Comparison of ENCODE assay signal across 1 cellular context in genomic region chr10:5814110-5815107, GRCh38.
TF ChIP-seq lines count a peak whose summit lies in the region.

No MANE protein-coding gene starts in this region.

TF ChIP-seq in HepG2, 621 proteins besides CTCF, POLR2A, EP300 and RAD21 (continued from another document):
- TF ChIP-seq, protein P1, sequence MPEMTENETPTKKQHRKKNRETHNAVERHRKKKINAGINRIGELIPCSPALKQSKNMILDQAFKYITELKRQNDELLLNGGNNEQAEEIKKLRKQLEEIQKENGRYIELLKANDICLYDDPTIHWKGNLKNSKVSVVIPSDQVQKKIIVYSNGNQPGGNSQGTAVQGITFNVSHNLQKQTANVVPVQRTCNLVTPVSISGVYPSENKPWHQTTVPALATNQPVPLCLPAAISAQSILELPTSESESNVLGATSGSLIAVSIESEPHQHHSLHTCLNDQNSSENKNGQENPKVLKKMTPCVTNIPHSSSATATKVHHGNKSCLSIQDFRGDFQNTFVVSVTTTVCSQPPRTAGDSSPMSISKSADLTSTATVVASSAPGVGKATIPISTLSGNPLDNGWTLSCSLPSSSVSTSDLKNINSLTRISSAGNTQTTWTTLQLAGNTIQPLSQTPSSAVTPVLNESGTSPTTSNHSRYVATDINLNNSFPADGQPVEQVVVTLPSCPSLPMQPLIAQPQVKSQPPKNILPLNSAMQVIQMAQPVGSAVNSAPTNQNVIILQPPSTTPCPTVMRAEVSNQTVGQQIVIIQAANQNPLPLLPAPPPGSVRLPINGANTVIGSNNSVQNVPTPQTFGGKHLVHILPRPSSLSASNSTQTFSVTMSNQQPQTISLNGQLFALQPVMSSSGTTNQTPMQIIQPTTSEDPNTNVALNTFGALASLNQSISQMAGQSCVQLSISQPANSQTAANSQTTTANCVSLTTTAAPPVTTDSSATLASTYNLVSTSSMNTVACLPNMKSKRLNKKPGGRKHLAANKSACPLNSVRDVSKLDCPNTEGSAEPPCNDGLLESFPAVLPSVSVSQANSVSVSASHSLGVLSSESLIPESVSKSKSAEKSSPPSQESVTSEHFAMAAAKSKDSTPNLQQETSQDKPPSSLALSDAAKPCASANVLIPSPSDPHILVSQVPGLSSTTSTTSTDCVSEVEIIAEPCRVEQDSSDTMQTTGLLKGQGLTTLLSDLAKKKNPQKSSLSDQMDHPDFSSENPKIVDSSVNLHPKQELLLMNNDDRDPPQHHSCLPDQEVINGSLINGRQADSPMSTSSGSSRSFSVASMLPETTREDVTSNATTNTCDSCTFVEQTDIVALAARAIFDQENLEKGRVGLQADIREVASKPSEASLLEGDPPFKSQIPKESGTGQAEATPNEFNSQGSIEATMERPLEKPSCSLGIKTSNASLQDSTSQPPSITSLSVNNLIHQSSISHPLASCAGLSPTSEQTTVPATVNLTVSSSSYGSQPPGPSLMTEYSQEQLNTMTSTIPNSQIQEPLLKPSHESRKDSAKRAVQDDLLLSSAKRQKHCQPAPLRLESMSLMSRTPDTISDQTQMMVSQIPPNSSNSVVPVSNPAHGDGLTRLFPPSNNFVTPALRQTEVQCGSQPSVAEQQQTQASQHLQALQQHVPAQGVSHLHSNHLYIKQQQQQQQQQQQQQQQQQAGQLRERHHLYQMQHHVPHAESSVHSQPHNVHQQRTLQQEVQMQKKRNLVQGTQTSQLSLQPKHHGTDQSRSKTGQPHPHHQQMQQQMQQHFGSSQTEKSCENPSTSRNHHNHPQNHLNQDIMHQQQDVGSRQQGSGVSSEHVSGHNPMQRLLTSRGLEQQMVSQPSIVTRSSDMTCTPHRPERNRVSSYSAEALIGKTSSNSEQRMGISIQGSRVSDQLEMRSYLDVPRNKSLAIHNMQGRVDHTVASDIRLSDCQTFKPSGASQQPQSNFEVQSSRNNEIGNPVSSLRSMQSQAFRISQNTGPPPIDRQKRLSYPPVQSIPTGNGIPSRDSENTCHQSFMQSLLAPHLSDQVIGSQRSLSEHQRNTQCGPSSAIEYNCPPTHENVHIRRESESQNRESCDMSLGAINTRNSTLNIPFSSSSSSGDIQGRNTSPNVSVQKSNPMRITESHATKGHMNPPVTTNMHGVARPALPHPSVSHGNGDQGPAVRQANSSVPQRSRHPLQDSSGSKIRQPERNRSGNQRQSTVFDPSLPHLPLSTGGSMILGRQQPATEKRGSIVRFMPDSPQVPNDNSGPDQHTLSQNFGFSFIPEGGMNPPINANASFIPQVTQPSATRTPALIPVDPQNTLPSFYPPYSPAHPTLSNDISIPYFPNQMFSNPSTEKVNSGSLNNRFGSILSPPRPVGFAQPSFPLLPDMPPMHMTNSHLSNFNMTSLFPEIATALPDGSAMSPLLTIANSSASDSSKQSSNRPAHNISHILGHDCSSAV (CRISPR knock-in tag; IDR thresholded peaks at IDR 0.05; ENCODE audit: borderline replicate concordance), result 0 out of 2 replicates have a peak, but pooled peaks have one; percentile 36
- no peak for TF ChIP-seq ZNF17 (CRISPR knock-in tag; IDR thresholded peaks at IDR 0.05)
- TF ChIP-seq SIX1 (CRISPR knock-in tag; IDR thresholded peaks at IDR 0.05; ENCODE audit: borderline replicate concordance), result no peak
- no peak for TF ChIP-seq ZNF652 (CRISPR knock-in tag; IDR thresholded peaks at IDR 0.05; ENCODE audit: borderline replicate concordance, low read depth)
- TF ChIP-seq NFIB (CRISPR knock-in tag; IDR thresholded peaks at IDR 0.05; ENCODE audit: borderline replicate concordance), result 0 out of 2 replicates have a peak, but pooled peaks have one; percentile 15
- no peak for TF ChIP-seq SIX4 (CRISPR knock-in tag; IDR thresholded peaks at IDR 0.05)
- TF ChIP-seq KDM5B (CRISPR knock-in tag; IDR thresholded peaks at IDR 0.05; ENCODE audit: borderline replicate concordance), result no peak
- no peak for TF ChIP-seq ZMAT3 (CRISPR knock-in tag; conservative IDR thresholded peaks at IDR 0.05)
- peak; percentile 99 for TF ChIP-seq MAFK (conservative IDR thresholded peaks at IDR 0.05 in 1 of 2, IDR thresholded peaks at IDR 0.05 in 1 of 2; ENCODE audit: low read length in 2 of 2)
- TF ChIP-seq, protein P2, sequence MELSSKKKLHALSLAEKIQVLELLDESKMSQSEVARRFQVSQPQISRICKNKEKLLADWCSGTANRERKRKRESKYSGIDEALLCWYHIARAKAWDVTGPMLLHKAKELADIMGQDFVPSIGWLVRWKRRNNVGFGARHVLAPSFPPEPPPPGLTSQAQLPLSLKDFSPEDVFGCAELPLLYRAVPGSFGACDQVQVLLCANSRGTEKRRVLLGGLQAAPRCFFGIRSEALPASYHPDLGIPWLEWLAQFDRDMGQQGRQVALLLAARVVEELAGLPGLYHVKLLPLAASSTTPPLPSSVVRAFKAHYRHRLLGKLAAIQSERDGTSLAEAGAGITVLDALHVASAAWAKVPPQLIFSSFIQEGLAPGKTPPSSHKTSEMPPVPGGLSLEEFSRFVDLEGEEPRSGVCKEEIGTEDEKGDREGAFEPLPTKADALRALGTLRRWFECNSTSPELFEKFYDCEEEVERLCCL (CRISPR knock-in tag; IDR thresholded peaks at IDR 0.05; ENCODE audit: borderline replicate concordance), result peak; percentile 21; the same call in 1 of the 2 replicates
- no peak for TF ChIP-seq ZNF24 (IDR thresholded peaks at IDR 0.05)
- TF ChIP-seq CEBPB (IDR thresholded peaks at IDR 0.05; ENCODE audit: borderline replicate concordance, low read depth, low read length), result peak; percentile 58; the same call in 1 of the 2 replicates
- 0 out of 2 replicates have a peak, but pooled peaks have one; percentile 0 for TF ChIP-seq MIER2 (CRISPR knock-in tag; IDR thresholded peaks at IDR 0.05)
- peak; percentile 89; the same call in 1 of the 2 replicates for TF ChIP-seq ZNF816 (CRISPR knock-in tag; IDR thresholded peaks at IDR 0.05; ENCODE audit: borderline replicate concordance)
- TF ChIP-seq KLF11 (CRISPR knock-in tag; IDR thresholded peaks at IDR 0.05), result peak; percentile 15; the same call in 1 of the 2 replicates
- peak; percentile 39; the same call in 1 of the 2 replicates for TF ChIP-seq RNF2 (conservative IDR thresholded peaks at IDR 0.05; ENCODE audit: low read depth)
- TF ChIP-seq ZNF30 (CRISPR knock-in tag; IDR thresholded peaks at IDR 0.05), result 0 out of 2 replicates have a peak, but pooled peaks have one; percentile 17
- no peak for TF ChIP-seq MYC (CRISPR knock-in tag; IDR thresholded peaks at IDR 0.05; ENCODE audit: borderline replicate concordance)
- TF ChIP-seq, protein P3, sequence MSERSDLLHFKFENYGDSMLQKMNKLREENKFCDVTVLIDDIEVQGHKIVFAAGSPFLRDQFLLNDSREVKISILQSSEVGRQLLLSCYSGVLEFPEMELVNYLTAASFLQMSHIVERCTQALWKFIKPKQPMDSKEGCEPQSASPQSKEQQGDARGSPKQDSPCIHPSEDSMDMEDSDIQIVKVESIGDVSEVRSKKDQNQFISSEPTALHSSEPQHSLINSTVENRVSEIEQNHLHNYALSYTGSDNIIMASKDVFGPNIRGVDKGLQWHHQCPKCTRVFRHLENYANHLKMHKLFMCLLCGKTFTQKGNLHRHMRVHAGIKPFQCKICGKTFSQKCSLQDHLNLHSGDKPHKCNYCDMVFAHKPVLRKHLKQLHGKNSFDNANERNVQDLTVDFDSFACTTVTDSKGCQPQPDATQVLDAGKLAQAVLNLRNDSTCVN (CRISPR knock-in tag; IDR thresholded peaks at IDR 0.05; ENCODE audit: borderline replicate concordance), result no peak
